29 cellular contexts compared by ENCODE assay signal in the genomic region with DNA sequence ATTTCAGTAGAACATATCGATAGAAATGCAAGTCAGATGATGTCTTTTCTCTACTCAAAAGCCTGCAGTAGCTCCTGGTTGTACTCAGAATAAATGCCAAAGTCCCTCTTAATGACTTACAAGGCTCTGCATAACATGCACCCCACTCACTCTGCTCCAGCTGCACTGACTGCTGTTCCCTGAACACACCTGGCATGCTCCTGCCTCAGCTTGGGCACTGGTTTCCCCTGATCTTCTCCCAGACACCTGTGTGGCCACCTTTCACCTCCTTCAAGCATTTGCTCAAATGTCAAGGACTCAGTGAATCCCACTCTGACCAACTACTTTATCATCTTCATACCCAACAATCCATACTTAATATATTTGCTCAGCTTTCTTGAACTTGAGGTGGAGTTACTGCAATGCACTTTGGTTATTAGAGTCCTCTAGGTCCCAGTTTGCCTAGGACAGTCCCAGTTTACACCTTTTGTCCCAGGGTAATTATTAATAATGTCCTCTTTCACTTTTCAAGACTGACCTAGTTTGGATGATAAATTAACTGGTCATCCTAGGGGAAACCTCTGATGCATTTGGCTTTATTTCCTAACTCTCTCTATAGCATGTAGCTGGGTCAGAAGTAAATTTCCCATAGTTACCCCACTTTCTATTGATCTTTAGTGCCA.
"Had no signal": no experiment of that assay in that cellular context is flagged by ENCODE, and none has a peak within 500 bp of the region (broad histone marks: within the 10 kb centered on the region; RNA-seq: fewer than 3 reads in every experiment).

No MANE protein-coding gene starts in this region.

- DNase-seq: activated CD4-positive, alpha-beta memory T cell treated with anti-CD3 and anti-CD28 coated beads for 36 hours; activated CD4-positive, alpha-beta T cell treated with anti-CD3 and anti-CD28 coated beads for 36 hours; activated CD4-positive, alpha-beta T cell treated with anti-CD3 and anti-CD28 coated beads, Interleukin-2, amount 10 ng/mL, durations not matched to agents 24 days and 14 days; activated CD4-positive, CD25-positive, alpha-beta regulatory T cell; activated CD4-positive, CD25-positive, alpha-beta regulatory T cell treated with anti-CD3 and anti-CD28 coated beads, Interleukin-2, amount 50 U/mL, for 72 hours; activated CD8-positive, alpha-beta memory T cell treated with anti-CD3 and anti-CD28 coated beads, Interleukin-2, amount 10 ng/mL, durations not matched to agents 7 days and 5 days; activated CD8-positive, alpha-beta memory T cell treated with anti-CD3 and anti-CD28 coated beads, Interleukin-2, amount 50 U/mL, for 4 hours; activated CD8-positive, alpha-beta T cell treated with anti-CD3 and anti-CD28 coated beads, Interleukin-2, amount 10 ng/mL, durations not matched to agents 7 days and 5 days; activated gamma-delta T cell; activated naive CD4-positive, alpha-beta T cell; activated naive CD4-positive, alpha-beta T cell treated with anti-CD3 and anti-CD28 coated beads, Interleukin-2, amount 10 ng/mL, durations not matched to agents 7 days and 5 days; activated naive CD8-positive, alpha-beta T cell treated with anti-CD3 and anti-CD28 coated beads, Interleukin-2, amount 10 ng/mL, durations not matched to agents 7 days and 5 days; activated T-cell treated with anti-CD3 and anti-CD28 coated beads, Interleukin-2, amount 50 U/mL, for 1 hour; activated T-cell treated with anti-CD3 and anti-CD28 coated beads, Interleukin-2, amount 50 U/mL, for 48 hours; central memory CD4-positive, alpha-beta T cell; cerebellar nuclear complex; colonic mucosa; effector CD8-positive, alpha-beta T cell; esophagus squamous epithelium; foreskin melanocyte; T-helper 2 cell had no signal

- H3K9me3 ChIP-seq: ascending aorta, breast epithelium, colonic mucosa, esophagus squamous epithelium, gastroesophageal sphincter had no signal

- H3K36me3 Mint-ChIP-seq: activated CD4-positive, alpha-beta memory T cell treated with anti-CD3 and anti-CD28 coated beads for 36 hours; activated CD8-positive, alpha-beta memory T cell treated with anti-CD3 and anti-CD28 coated beads, Interleukin-2, amount 10 ng/mL, durations not matched to agents 7 days and 5 days; activated naive CD4-positive, alpha-beta T cell treated with anti-CD3 and anti-CD28 coated beads, Interleukin-2, amount 10 ng/mL, durations not matched to agents 7 days and 5 days; brain had no signal

- H3K4me1 ChIP-seq: ascending aorta, breast epithelium, colonic mucosa, esophagus squamous epithelium, gastroesophageal sphincter had no signal

- H3K27me3 Mint-ChIP-seq: activated CD4-positive, alpha-beta memory T cell treated with anti-CD3 and anti-CD28 coated beads for 36 hours; activated CD4-positive, alpha-beta T cell treated with anti-CD3 and anti-CD28 coated beads for 36 hours; activated CD8-positive, alpha-beta memory T cell treated with anti-CD3 and anti-CD28 coated beads, Interleukin-2, amount 10 ng/mL, durations not matched to agents 7 days and 5 days had no signal

- H3K4me3 Mint-ChIP-seq: activated CD4-positive, alpha-beta memory T cell treated with anti-CD3 and anti-CD28 coated beads for 36 hours; activated CD4-positive, alpha-beta T cell treated with anti-CD3 and anti-CD28 coated beads for 36 hours; activated CD4-positive, alpha-beta T cell treated with anti-CD3 and anti-CD28 coated beads, Interleukin-2, amount 10 ng/mL, durations not matched to agents 24 days and 14 days; activated CD8-positive, alpha-beta memory T cell treated with anti-CD3 and anti-CD28 coated beads, Interleukin-2, amount 10 ng/mL, durations not matched to agents 7 days and 5 days; activated CD8-positive, alpha-beta T cell treated with anti-CD3 and anti-CD28 coated beads, Interleukin-2, amount 10 ng/mL, durations not matched to agents 7 days and 5 days; activated naive CD4-positive, alpha-beta T cell treated with anti-CD3 and anti-CD28 coated beads, Interleukin-2, amount 10 ng/mL, durations not matched to agents 7 days and 5 days; activated naive CD8-positive, alpha-beta T cell treated with anti-CD3 and anti-CD28 coated beads, Interleukin-2, amount 10 ng/mL, durations not matched to agents 7 days and 5 days; activated T-helper 1 cell treated with anti-CD3 and anti-CD28 coated beads, Interleukin-12 subunit alpha, Interleukin-12 subunit beta, Interleukin-2, Interleukin-4 antibody, amounts not matched to agents 30 ng/mL and 10 ng/mL and 1 ng/mL, durations not matched to agents 14 hours and 24 hours and 36 hours; brain had no signal

- H3K36me3 ChIP-seq: ascending aorta, breast epithelium, cardiac muscle cell, colonic mucosa, esophagus squamous epithelium, gastroesophageal sphincter had no signal

- H3K4me3 ChIP-seq: ascending aorta, breast epithelium, cardiac muscle cell, colonic mucosa, esophagus squamous epithelium, gastroesophageal sphincter had no signal

- H3K9me3 Mint-ChIP-seq: activated CD4-positive, alpha-beta memory T cell treated with anti-CD3 and anti-CD28 coated beads for 36 hours; activated naive CD4-positive, alpha-beta T cell treated with anti-CD3 and anti-CD28 coated beads, Interleukin-2, amount 10 ng/mL, durations not matched to agents 7 days and 5 days; activated T-helper 1 cell treated with anti-CD3 and anti-CD28 coated beads, Interleukin-12 subunit alpha, Interleukin-12 subunit beta, Interleukin-2, Interleukin-4 antibody, amounts not matched to agents 30 ng/mL and 10 ng/mL and 1 ng/mL, durations not matched to agents 14 hours and 24 hours and 36 hours had no signal

- ATAC-seq: activated CD4-positive, alpha-beta T cell treated with anti-CD3 and anti-CD28 coated beads for 36 hours; activated CD8-positive, alpha-beta memory T cell treated with anti-CD3 and anti-CD28 coated beads, Interleukin-2, amount 10 ng/mL, durations not matched to agents 7 days and 5 days; activated CD8-positive, alpha-beta T cell treated with anti-CD3 and anti-CD28 coated beads, Interleukin-2, amount 10 ng/mL, durations not matched to agents 7 days and 5 days; activated naive CD4-positive, alpha-beta T cell treated with anti-CD3 and anti-CD28 coated beads, Interleukin-2, amount 50 U/mL, for 72 hours; gastroesophageal sphincter had no signal

- H3K27ac ChIP-seq: ascending aorta, breast epithelium, cardiac muscle cell, colonic mucosa, epithelial cell of prostate, esophagus squamous epithelium, gastroesophageal sphincter had no signal

- H3K27me3 ChIP-seq: ascending aorta, breast epithelium, cardiac muscle cell, colonic mucosa, esophagus squamous epithelium, gastroesophageal sphincter had no signal

- H3K27ac Mint-ChIP-seq: activated CD4-positive, alpha-beta memory T cell treated with anti-CD3 and anti-CD28 coated beads for 36 hours; activated CD4-positive, alpha-beta T cell treated with anti-CD3 and anti-CD28 coated beads for 36 hours; activated CD4-positive, alpha-beta T cell treated with anti-CD3 and anti-CD28 coated beads, Interleukin-2, amount 10 ng/mL, durations not matched to agents 24 days and 14 days; activated CD8-positive, alpha-beta memory T cell treated with anti-CD3 and anti-CD28 coated beads, Interleukin-2, amount 10 ng/mL, durations not matched to agents 7 days and 5 days; activated CD8-positive, alpha-beta T cell treated with anti-CD3 and anti-CD28 coated beads, Interleukin-2, amount 10 ng/mL, durations not matched to agents 7 days and 5 days; activated naive CD4-positive, alpha-beta T cell treated with anti-CD3 and anti-CD28 coated beads, Interleukin-2, amount 10 ng/mL, durations not matched to agents 7 days and 5 days; activated naive CD4-positive, alpha-beta T cell treated with anti-CD3 and anti-CD28 coated beads, Interleukin-2, amount 50 U/mL, for 72 hours; activated naive CD8-positive, alpha-beta T cell treated with anti-CD3 and anti-CD28 coated beads, Interleukin-2, amount 10 ng/mL, durations not matched to agents 7 days and 5 days; activated T-helper 1 cell treated with anti-CD3 and anti-CD28 coated beads, Interleukin-12 subunit alpha, Interleukin-12 subunit beta, Interleukin-2, Interleukin-4 antibody, amounts not matched to agents 30 ng/mL and 10 ng/mL and 1 ng/mL, durations not matched to agents 14 hours and 24 hours and 36 hours; brain had no signal

- H3K4me1 Mint-ChIP-seq: activated CD4-positive, alpha-beta T cell treated with anti-CD3 and anti-CD28 coated beads, Interleukin-2, amount 10 ng/mL, durations not matched to agents 24 days and 14 days; activated CD8-positive, alpha-beta memory T cell treated with anti-CD3 and anti-CD28 coated beads, Interleukin-2, amount 10 ng/mL, durations not matched to agents 7 days and 5 days; activated naive CD4-positive, alpha-beta T cell treated with anti-CD3 and anti-CD28 coated beads, Interleukin-2, amount 10 ng/mL, durations not matched to agents 7 days and 5 days; activated naive CD8-positive, alpha-beta T cell treated with anti-CD3 and anti-CD28 coated beads, Interleukin-2, amount 10 ng/mL, durations not matched to agents 7 days and 5 days had no signal
